Comparison of ENCODE assay signal across 1 cellular context in genomic region chr1:43225168-43225567, GRCh38.
TF ChIP-seq lines count a peak whose summit lies in the region.

No MANE protein-coding gene starts in this region.

TF ChIP-seq in SK-N-SH treated with all-trans-retinoic acid at 6 μM for 48 hours, 23 proteins besides CTCF, POLR2A, EP300 and RAD21 (continued from another document):
- no peak for TF ChIP-seq CSRNP3 (CRISPR knock-in tag; IDR thresholded peaks at IDR 0.05)
- TF ChIP-seq TOX (CRISPR knock-in tag; IDR thresholded peaks at IDR 0.05; ENCODE audit: borderline replicate concordance), result no peak
- no peak for TF ChIP-seq RARB (CRISPR knock-in tag; IDR thresholded peaks at IDR 0.05)
- TF ChIP-seq ZNF8 (CRISPR knock-in tag; IDR thresholded peaks at IDR 0.05), result no peak
- no peak for TF ChIP-seq ISL1 (CRISPR knock-in tag; IDR thresholded peaks at IDR 0.05)
- no peak for TF ChIP-seq ESRRG (CRISPR knock-in tag; IDR thresholded peaks at IDR 0.05)
- TF ChIP-seq ZNF565 (CRISPR knock-in tag; conservative IDR thresholded peaks at IDR 0.05; ENCODE audit: low read depth), result no peak
- TF ChIP-seq ZFP30 (CRISPR knock-in tag; IDR thresholded peaks at IDR 0.05), result no peak
- TF ChIP-seq, protein P1, sequence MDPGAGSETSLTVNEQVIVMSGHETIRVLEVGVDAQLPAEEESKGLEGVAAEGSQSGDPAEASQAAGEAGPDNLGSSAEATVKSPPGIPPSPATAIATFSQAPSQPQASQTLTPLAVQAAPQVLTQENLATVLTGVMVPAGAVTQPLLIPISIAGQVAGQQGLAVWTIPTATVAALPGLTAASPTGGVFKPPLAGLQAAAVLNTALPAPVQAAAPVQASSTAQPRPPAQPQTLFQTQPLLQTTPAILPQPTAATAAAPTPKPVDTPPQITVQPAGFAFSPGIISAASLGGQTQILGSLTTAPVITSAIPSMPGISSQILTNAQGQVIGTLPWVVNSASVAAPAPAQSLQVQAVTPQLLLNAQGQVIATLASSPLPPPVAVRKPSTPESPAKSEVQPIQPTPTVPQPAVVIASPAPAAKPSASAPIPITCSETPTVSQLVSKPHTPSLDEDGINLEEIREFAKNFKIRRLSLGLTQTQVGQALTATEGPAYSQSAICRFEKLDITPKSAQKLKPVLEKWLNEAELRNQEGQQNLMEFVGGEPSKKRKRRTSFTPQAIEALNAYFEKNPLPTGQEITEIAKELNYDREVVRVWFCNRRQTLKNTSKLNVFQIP (CRISPR knock-in tag; IDR thresholded peaks at IDR 0.05; ENCODE audit: borderline replicate concordance, low read depth), result no peak
- TF ChIP-seq OSR1 (CRISPR knock-in tag; IDR thresholded peaks at IDR 0.05), result no peak
- no peak for TF ChIP-seq BACH2 (CRISPR knock-in tag; IDR thresholded peaks at IDR 0.05; ENCODE audit: borderline replicate concordance)
